ENCODE assay signal across 15 cellular contexts in the genomic region with DNA sequence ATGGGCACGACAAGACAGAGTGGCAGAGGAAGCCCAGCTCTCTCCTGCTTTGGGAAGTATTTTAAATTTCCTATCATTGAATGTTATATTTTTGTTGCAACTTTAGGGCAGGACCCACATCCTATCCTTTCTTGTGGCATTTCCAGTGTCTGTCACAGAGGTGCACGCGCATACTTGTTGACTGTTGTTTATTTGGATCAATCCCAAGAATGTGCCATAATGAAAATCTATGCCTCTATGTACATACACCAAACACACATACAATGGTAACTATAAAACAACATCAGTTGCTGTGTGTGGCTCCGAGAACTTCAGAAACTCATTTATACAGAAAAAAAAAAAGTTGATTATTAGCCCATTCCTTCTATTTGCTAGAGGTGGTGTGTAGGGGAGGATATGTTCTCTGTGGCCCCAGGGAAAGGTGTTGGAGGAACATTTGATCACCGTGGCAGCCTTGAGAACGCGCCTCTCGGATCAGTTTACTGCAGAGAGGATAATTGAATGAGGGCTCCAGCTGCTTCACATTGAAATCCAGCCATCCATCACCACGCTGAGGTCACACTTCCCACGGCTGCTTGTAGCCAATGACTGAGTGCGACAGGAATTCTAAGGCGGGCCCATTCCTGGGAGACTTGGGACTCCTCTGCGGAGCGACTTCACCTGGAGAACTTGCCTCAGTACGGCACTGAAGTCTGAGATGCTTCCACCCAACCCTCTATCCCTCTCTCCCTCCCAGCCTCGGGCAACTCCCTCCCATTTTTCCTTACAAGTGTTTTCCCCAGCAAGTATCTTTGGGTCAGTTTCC. TPM values are rescaled to one million over a fixed set of nuclear protein-coding genes. Genes with fewer than 3 reads are reported as not detected.
DNase-seq lines count a peak whose midpoint lies in the region; ATAC-seq, FAIRE-seq and TF ChIP-seq lines count a peak whose summit lies in the region.
"Had no signal": no experiment of that assay in that cellular context is flagged by ENCODE, and none has a peak within 500 bp of the region (broad histone marks: within the 10 kb centered on the region; RNA-seq: fewer than 3 reads in every experiment).

No MANE protein-coding gene starts in this region.

- H3K4me3 Mint-ChIP-seq in type B pancreatic cell: peak overlapping the region; percentile 74
- no peak overlapping the region for H3K4me3 Mint-ChIP-seq in CD14-positive monocyte
- H3K4me3 Mint-ChIP-seq: activated B cell treated with CpG ODN at 0.5 μM for 24 hours had no signal

- DNase-seq in cardiac muscle cell (ENCODE audit: low read depth in 1 of 2, low spot score in 1 of 2) (peak in 1 of 2 donors; percentile 26), cardiac septum (ENCODE audit: low spot score) (no peak), NCI-H748 (lab: John Stamatoyannopoulos, UW; ENCODE audit: unreplicated experiment) (peak; percentile 87), iPS DF 6.9 (ENCODE audit: low read depth, low spot score) (peak; percentile 48), type B pancreatic cell (ENCODE audit: extremely low spot score, unreplicated experiment) (no peak), small intestine (no peak), CD14-positive monocyte (ENCODE audit: low spot score) (no peak)
- DNase-seq: activated B cell treated with CpG ODN at 0.5 μM for 24 hours; NCI-H1930; stimulated activated CD4-positive, alpha-beta T cell treated with anti-CD3 and anti-CD28 coated beads, Interleukin-2, amount 100 ng/mL, for 48 hours had no signal

- WGBS in iPS DF 6.9 (ENCODE audit: insufficient coverage, insufficient read length): no CpG with 5 or more reads among the region's 16 CpGs
- 55 to 78% (median 59%) methylated on average over 16 of the region's 16 CpGs for WGBS in small intestine, 3 donors

- no peak for FAIRE-seq in small intestine (lab: Jason Lieb, UNC)
- FAIRE-seq: A204.1, pancreas had no signal

- peaks cover 3% of the 10 kb centered on the region for H3K27me3 Mint-ChIP-seq in type B pancreatic cell
- peaks cover 0 to 8% (median 3%) of the 10 kb centered on the region in 3 donors for H3K27me3 Mint-ChIP-seq in CD14-positive monocyte (ENCODE audit: low read depth in 3 of 3)

- intact Hi-C loops in cardiac septum (cut with DNase I) (no loop called here), CD14-positive monocyte (cut with micrococcal nuclease) (no loop called here)

- H3K36me3 ChIP-seq in cardiac muscle cell (peaks cover 54% of the 10 kb centered on the region), iPS DF 6.9 (ENCODE audit: control insufficient read depth, insufficient read depth, low read length) (no peaks in the 10 kb centered on the region), small intestine (ENCODE audit: control insufficient read depth in 2 of 2, insufficient read depth in 2 of 2, low read length in 2 of 2) (no peaks in the 10 kb centered on the region)
- H3K36me3 ChIP-seq: pancreas had no signal

- H3K9me3 Mint-ChIP-seq in type B pancreatic cell: peaks cover 7% of the 10 kb centered on the region
- peaks cover 0 to 2% (median 0%) of the 10 kb centered on the region in 7 donors for H3K9me3 Mint-ChIP-seq in CD14-positive monocyte
- H3K9me3 Mint-ChIP-seq: activated B cell treated with CpG ODN at 0.5 μM for 24 hours had no signal

- H3K4me1 Mint-ChIP-seq in type B pancreatic cell (ENCODE audit: unreplicated experiment): peaks cover 45% of the 10 kb centered on the region
- no peaks in the 10 kb centered on the region for H3K4me1 Mint-ChIP-seq in CD14-positive monocyte
- H3K4me1 Mint-ChIP-seq: activated B cell treated with CpG ODN at 0.5 μM for 24 hours had no signal

- ATAC-seq in GM18909 (IDR thresholded peaks at IDR 0.05; ENCODE audit: poor library complexity, unreplicated experiment): no peak

- TF ChIP-seq CTCF in cardiac muscle cell (IDR thresholded peaks at IDR 0.05; ENCODE audit: low read depth, low read length) (no peak), type B pancreatic cell (conservative IDR thresholded peaks at IDR 0.05) (no peak), CD14-positive monocyte (IDR thresholded peaks at IDR 0.05) (no peak)

- no peaks in the 10 kb centered on the region for H3K27me3 ChIP-seq in cardiac muscle cell
- H3K27me3 ChIP-seq in iPS DF 6.9 (ENCODE audit: control insufficient read depth, insufficient read depth, low read length): no peaks in the 10 kb centered on the region
- H3K27me3 ChIP-seq in small intestine (ENCODE audit: control insufficient read depth in 2 of 2, insufficient read depth in 2 of 2, low read length in 2 of 2): no peaks in the 10 kb centered on the region
- H3K27me3 ChIP-seq: pancreas had no signal

- peak overlapping the region; percentile 37 for H3K27ac ChIP-seq in cardiac muscle cell
- H3K27ac ChIP-seq in iPS DF 6.9 (ENCODE audit: low read length): no peak overlapping the region
- no peak overlapping the region for H3K27ac ChIP-seq in small intestine (ENCODE audit: low read depth in 1 of 2, low read length in 1 of 2)
- H3K27ac ChIP-seq: pancreas had no signal

- H3K27ac Mint-ChIP-seq in type B pancreatic cell: peak overlapping the region; percentile 79
- H3K27ac Mint-ChIP-seq in CD14-positive monocyte: peak overlapping the region in 1 of 7 donors; percentile 41
- H3K27ac Mint-ChIP-seq: activated B cell treated with CpG ODN at 0.5 μM for 24 hours had no signal

- H3K9me3 ChIP-seq in cardiac muscle cell (ENCODE audit: low read depth) (no peaks in the 10 kb centered on the region), iPS DF 6.9 (ENCODE audit: control insufficient read depth, insufficient read depth, low read length) (no peaks in the 10 kb centered on the region), small intestine (ENCODE audit: control insufficient read depth, low read depth) (no peaks in the 10 kb centered on the region)
- H3K9me3 ChIP-seq: pancreas had no signal

- H3K4me1 ChIP-seq in cardiac muscle cell (ENCODE audit: low read depth): peaks cover 50% of the 10 kb centered on the region
- no peaks in the 10 kb centered on the region; the same call in 1 of the 2 replicates for H3K4me1 ChIP-seq in iPS DF 6.9 (ENCODE audit: control insufficient read depth, insufficient read depth, low read length)
- no peaks in the 10 kb centered on the region for H3K4me1 ChIP-seq in small intestine (ENCODE audit: control insufficient read depth in 2 of 2, insufficient read depth in 1 of 2, low read depth in 1 of 2, low read length in 1 of 2)
- H3K4me1 ChIP-seq: pancreas had no signal

- H3K36me3 Mint-ChIP-seq in type B pancreatic cell (no peaks in the 10 kb centered on the region), CD14-positive monocyte (no peaks in the 10 kb centered on the region)

- H3K4me3 ChIP-seq in cardiac muscle cell: no peak overlapping the region
- no peak overlapping the region for H3K4me3 ChIP-seq in iPS DF 6.9 (ENCODE audit: low read length)
- no peak overlapping the region for H3K4me3 ChIP-seq in small intestine (ENCODE audit: low read depth in 1 of 2, low read length in 2 of 2)
- H3K4me3 ChIP-seq: pancreas had no signal

RNA-seq across cellular contexts. Expression of a gene that starts 19.6 kb away (rescaled TPM):
- total RNA-seq in cardiac muscle cell: 402 and 912 TPM in 2 replicates
- 633 and 1,072 TPM in 2 replicates for polyA plus RNA-seq in cardiac muscle cell
- total RNA-seq in cardiac septum: 732 TPM
- 0.95 and 2.8 TPM in 2 replicates for total RNA-seq in type B pancreatic cell (ENCODE audit: low replicate concordance)
- polyA plus RNA-seq in small intestine: 1 to 10 TPM in 1 of 3 donors, under 1 TPM in 1, not detected in 1; 0.24 to 4.1 TPM
- not detected for polyA plus RNA-seq in CD14-positive monocyte
- total RNA-seq: activated B cell treated with CpG ODN at 0.5 μM for 24 hours, Daoy, lower leg skin had no signal

Comparison
In these comparisons a context has a peak if more than half of its experiments do, and no peak if none do; other contexts are left out.
1. DNase-seq: peak in NCI-H748 (single experiment) and iPS DF 6.9 (single experiment); none in cardiac septum (single experiment), type B pancreatic cell (single experiment), small intestine (single experiment) and CD14-positive monocyte (single experiment).
2. RNA of a gene that starts 19.6 kb away (total RNA-seq): 732 TPM in cardiac septum (single experiment) and 402 to 912 TPM in cardiac muscle cell; 0.95 to 2.8 TPM in type B pancreatic cell; every median in the first group is over 100 times any median in the second.